In the genomic region with DNA sequence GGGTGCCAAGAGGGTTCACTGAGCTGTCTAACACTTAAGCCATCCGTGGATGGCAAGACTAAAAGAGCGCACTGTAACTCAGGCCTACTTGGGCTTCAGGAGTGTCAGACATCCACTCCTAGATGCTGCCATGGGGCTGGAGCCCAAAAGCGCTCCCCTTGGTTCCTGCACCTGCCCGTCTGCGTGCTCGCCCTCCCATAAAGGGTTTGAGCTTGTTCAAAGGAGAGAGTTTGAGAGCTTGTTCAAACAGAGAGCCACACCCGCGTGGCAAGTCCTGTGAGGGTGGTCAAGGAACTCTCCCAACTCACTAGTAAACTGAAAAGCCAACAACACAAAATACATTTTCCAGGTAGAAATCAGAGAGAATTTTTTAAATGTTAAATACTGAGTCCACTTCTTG, we compare ENCODE assay signal across 1 cellular context.
TF ChIP-seq lines count a peak whose summit lies in the region.

No MANE protein-coding gene starts in this region.

TF ChIP-seq in IMR-90, 13 proteins besides CTCF, POLR2A, EP300 and RAD21 (continued from another document):
- TF ChIP-seq, protein P1, sequence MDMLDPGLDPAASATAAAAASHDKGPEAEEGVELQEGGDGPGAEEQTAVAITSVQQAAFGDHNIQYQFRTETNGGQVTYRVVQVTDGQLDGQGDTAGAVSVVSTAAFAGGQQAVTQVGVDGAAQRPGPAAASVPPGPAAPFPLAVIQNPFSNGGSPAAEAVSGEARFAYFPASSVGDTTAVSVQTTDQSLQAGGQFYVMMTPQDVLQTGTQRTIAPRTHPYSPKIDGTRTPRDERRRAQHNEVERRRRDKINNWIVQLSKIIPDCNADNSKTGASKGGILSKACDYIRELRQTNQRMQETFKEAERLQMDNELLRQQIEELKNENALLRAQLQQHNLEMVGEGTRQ (IDR thresholded peaks at IDR 0.05; ENCODE audit: low read depth, low read length) = no peak
- TF ChIP-seq, protein P2, sequence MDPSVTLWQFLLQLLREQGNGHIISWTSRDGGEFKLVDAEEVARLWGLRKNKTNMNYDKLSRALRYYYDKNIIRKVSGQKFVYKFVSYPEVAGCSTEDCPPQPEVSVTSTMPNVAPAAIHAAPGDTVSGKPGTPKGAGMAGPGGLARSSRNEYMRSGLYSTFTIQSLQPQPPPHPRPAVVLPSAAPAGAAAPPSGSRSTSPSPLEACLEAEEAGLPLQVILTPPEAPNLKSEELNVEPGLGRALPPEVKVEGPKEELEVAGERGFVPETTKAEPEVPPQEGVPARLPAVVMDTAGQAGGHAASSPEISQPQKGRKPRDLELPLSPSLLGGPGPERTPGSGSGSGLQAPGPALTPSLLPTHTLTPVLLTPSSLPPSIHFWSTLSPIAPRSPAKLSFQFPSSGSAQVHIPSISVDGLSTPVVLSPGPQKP (IDR thresholded peaks at IDR 0.05; ENCODE audit: borderline replicate concordance, low read depth, low read length) = no peak
- TF ChIP-seq CHD1 (IDR thresholded peaks at IDR 0.05; ENCODE audit: low read depth, low read length) (no peak), SMC3 (IDR thresholded peaks at IDR 0.05; ENCODE audit: low read depth, low read length) (no peak), CEBPB (IDR thresholded peaks at IDR 0.05; ENCODE audit: low read depth, low read length) (no peak), RFX5 (IDR thresholded peaks at IDR 0.05; ENCODE audit: low read depth, low read length) (no peak)
